ENCODE assay signal across 27 cellular contexts in the genomic region with DNA sequence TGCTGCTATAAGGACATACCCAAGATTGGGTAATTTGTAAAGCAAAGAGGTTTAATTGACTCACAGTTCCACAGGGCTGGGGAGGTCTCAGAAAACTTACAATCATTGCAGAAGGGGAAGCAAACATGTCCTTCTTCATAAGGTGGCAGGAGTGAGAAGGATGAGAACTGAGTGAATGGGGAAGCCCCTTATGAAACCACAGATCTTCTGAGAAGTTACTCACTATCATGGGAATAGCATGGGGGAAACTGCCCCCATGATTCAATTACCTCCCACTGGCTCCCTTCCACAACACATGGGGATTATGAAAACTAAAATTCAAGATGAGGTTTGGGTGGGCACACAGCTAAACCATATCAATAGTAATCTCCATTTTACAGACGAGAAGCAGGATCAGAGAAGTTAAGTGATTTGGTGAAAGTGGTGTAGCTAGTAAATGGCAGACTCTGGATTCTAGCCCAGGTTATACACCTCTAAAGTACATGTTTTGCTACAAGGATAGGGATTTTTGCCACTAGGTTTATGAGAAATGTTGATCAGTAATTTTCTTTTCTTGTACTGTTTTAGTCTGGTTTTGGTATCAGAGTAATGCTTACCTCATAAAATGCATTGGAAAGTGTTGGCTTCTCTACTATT. TPM values are rescaled to one million over a fixed set of nuclear protein-coding genes. Genes with fewer than 3 reads are reported as not detected.
DNase-seq lines count a peak whose midpoint lies in the region; FAIRE-seq and TF ChIP-seq lines count a peak whose summit lies in the region.
"Had no signal": no experiment of that assay in that cellular context is flagged by ENCODE, and none has a peak within 500 bp of the region (broad histone marks: within the 10 kb centered on the region; RNA-seq: fewer than 3 reads in every experiment).

No MANE protein-coding gene starts in this region.

- no peak overlapping the region for H3K4me3 ChIP-seq in colonic mucosa
- H3K4me3 ChIP-seq: gastrocnemius medialis, GM23248, left ventricle myocardium inferior, upper lobe of left lung had no signal

- H3K9me3 Mint-ChIP-seq in activated naive CD4-positive, alpha-beta T cell treated with anti-CD3 and anti-CD28 coated beads for 36 hours = peaks cover 12% of the 10 kb centered on the region

- peak overlapping the region; percentile 85 for H3K27ac Mint-ChIP-seq in activated naive CD4-positive, alpha-beta T cell treated with anti-CD3 and anti-CD28 coated beads for 36 hours

- H3K4me3 Mint-ChIP-seq in activated naive CD4-positive, alpha-beta T cell treated with anti-CD3 and anti-CD28 coated beads for 36 hours = no peak overlapping the region
- H3K4me3 Mint-ChIP-seq: naive thymus-derived CD8-positive, alpha-beta T cell had no signal

- H3K27me3 ChIP-seq in colonic mucosa = no peaks in the 10 kb centered on the region
- H3K27me3 ChIP-seq: gastrocnemius medialis, upper lobe of left lung had no signal

- H3K4me1 ChIP-seq in colonic mucosa = no peaks in the 10 kb centered on the region
- H3K4me1 ChIP-seq: upper lobe of left lung had no signal

- peaks cover 31% of the 10 kb centered on the region for H3K4me1 Mint-ChIP-seq in activated naive CD4-positive, alpha-beta T cell treated with anti-CD3 and anti-CD28 coated beads for 36 hours (ENCODE audit: low read depth)

- peaks cover 6% of the 10 kb centered on the region for H3K36me3 Mint-ChIP-seq in activated naive CD4-positive, alpha-beta T cell treated with anti-CD3 and anti-CD28 coated beads for 36 hours (ENCODE audit: low read depth)
- H3K36me3 Mint-ChIP-seq: naive thymus-derived CD8-positive, alpha-beta T cell had no signal

- no peaks in the 10 kb centered on the region for H3K36me3 ChIP-seq in colonic mucosa
- H3K36me3 ChIP-seq: gastrocnemius medialis, left ventricle myocardium inferior, upper lobe of left lung had no signal

- intact Hi-C loops in activated naive CD4-positive, alpha-beta T cell treated with anti-CD3 and anti-CD28 coated beads for 36 hours (cut with micrococcal nuclease) = loop anchor here (1.0 to 5.0 kb wide), 5 partner anchors 20 to 630 kb away; no protein-coding TSS in a partner anchor
- intact Hi-C loops in colonic mucosa (cut with DNase I) = no loop called here

- H3K9ac ChIP-seq in colonic mucosa (ENCODE audit: low read depth in 2 of 2, low read length in 2 of 2) = no peak overlapping the region
- H3K9ac ChIP-seq: GM23248 had no signal

- H3K27me3 Mint-ChIP-seq in activated naive CD4-positive, alpha-beta T cell treated with anti-CD3 and anti-CD28 coated beads for 36 hours (ENCODE audit: low read depth) = no peaks in the 10 kb centered on the region
- H3K27me3 Mint-ChIP-seq: naive thymus-derived CD8-positive, alpha-beta T cell had no signal

- no peaks in the 10 kb centered on the region for H3K9me3 ChIP-seq in colonic mucosa
- H3K9me3 ChIP-seq: gastrocnemius medialis, left ventricle myocardium inferior, upper lobe of left lung had no signal

- H3K27ac ChIP-seq in colonic mucosa = no peak overlapping the region
- H3K27ac ChIP-seq: gastrocnemius medialis, GM23248, left ventricle myocardium inferior, upper lobe of left lung, VCaP had no signal

- CTCF ChIA-PET in activated naive CD4-positive, alpha-beta T cell treated with anti-CD3 and anti-CD28 coated beads for 36 hours (lab: Charles Lee) = no interaction called here

- DNase-seq in activated CD4-positive, alpha-beta T cell treated with anti-CD3 and anti-CD28 coated beads for 48 hours = peak; percentile 16
- no peak for DNase-seq in activated CD4-positive, alpha-beta T cell treated with anti-CD3 and anti-CD28 coated beads for 4 hours
- peak; percentile 1 for DNase-seq in CD1c-positive myeloid dendritic cell (ENCODE audit: extremely low spot score)
- peak; percentile 35 for DNase-seq in activated naive CD4-positive, alpha-beta T cell treated with anti-CD3 and anti-CD28 coated beads for 36 hours
- DNase-seq in kidney tubule cell (ENCODE audit: low spot score) = peak; percentile 2
- DNase-seq in colonic mucosa = no peak
- no peak for DNase-seq in foreskin melanocyte
- no peak for DNase-seq in RCC 7860 (ENCODE audit: low spot score)
- DNase-seq: activated CD8-positive, alpha-beta memory T cell treated with anti-CD3 and anti-CD28 coated beads for 24 hours; cortex of kidney; DMS53; gastrocnemius medialis; GDM1; GM23248; hippocampal formation; IMR-90; left ventricle myocardium inferior; naive thymus-derived CD8-positive, alpha-beta T cell; NCI-H1417; NCI-H2081 treated with DMSO at 0.1 percent for 48 hours; NCI-H345; NCI-H774; stimulated activated CD8-positive, alpha-beta memory T cell treated with anti-CD3 and anti-CD28 coated beads, Interleukin-4, amount 100 ng/mL, for 48 hours; substantia nigra; upper lobe of left lung had no signal

- no peak for TF ChIP-seq CTCF in colonic mucosa (IDR thresholded peaks at IDR 0.05)

- FAIRE-seq in RCC 7860 (lab: Jason Lieb, UNC) = no peak
- FAIRE-seq: bronchial epithelial cell had no signal

RNA-seq across cellular contexts. Expression of a gene that starts 47.3 kb away (rescaled TPM):
- total RNA-seq in activated naive CD4-positive, alpha-beta T cell treated with anti-CD3 and anti-CD28 coated beads for 36 hours = 10 to 100 TPM; 11.7 TPM
- total RNA-seq in colonic mucosa = 10 to 100 TPM; 31.4 to 31.5 TPM

Comparison
In these comparisons a context has a peak if more than half of its experiments do, and no peak if none do; other contexts are left out.
1. DNase-seq: peak in activated CD4-positive, alpha-beta T cell treated with anti-CD3 and anti-CD28 coated beads for 48 hours (single experiment), CD1c-positive myeloid dendritic cell (single experiment), activated naive CD4-positive, alpha-beta T cell treated with anti-CD3 and anti-CD28 coated beads for 36 hours (single experiment) and kidney tubule cell (single experiment); none in activated CD4-positive, alpha-beta T cell treated with anti-CD3 and anti-CD28 coated beads for 4 hours (0 of 2), colonic mucosa (single experiment), foreskin melanocyte (single experiment) and RCC 7860 (single experiment).